Comparison of ENCODE assay signal across 10 cellular contexts in genomic region chr12:89179983-89180382, GRCh38.
DNase-seq lines count a peak whose midpoint lies in the region; ATAC-seq, FAIRE-seq and TF ChIP-seq lines count a peak whose summit lies in the region.
"Had no signal": no experiment of that assay in that cellular context is flagged by ENCODE, and none has a peak within 500 bp of the region (broad histone marks: within the 10 kb centered on the region; RNA-seq: fewer than 3 reads in every experiment).

No MANE protein-coding gene starts in this region.

- TF ChIP-seq EP300 in HepG2 (IDR thresholded peaks at IDR 0.05; ENCODE audit: low read depth in 2 of 2, low read length in 2 of 2), result no peak
- TF ChIP-seq EP300 in HepG2 (CRISPR knock-in tag; IDR thresholded peaks at IDR 0.05; ENCODE audit: borderline replicate concordance), result no peak

- no peaks in the 10 kb centered on the region for H3K79me2 ChIP-seq in HepG2 (ENCODE audit: insufficient read depth, low read length)

- H3K4me2 ChIP-seq in HepG2 (ENCODE audit: low read depth, low read length), result no peak overlapping the region

- no peak for TF ChIP-seq POLR2A in HepG2 (IDR thresholded peaks at IDR 0.05; ENCODE audit: insufficient read depth in 1 of 2, low read depth in 2 of 2, low read length in 2 of 2)
- TF ChIP-seq POLR2A in spleen (IDR thresholded peaks at IDR 0.05), result no peak

- POLR2A ChIA-PET in HepG2 (lab: Yijun Ruan, JAX), result no interaction called here

- 0% methylated on average over 1 of the region's 1 CpG for WGBS in liver
- 0% methylated on average over 1 of the region's 1 CpG for WGBS in HepG2 (ENCODE audit: low lambda C conversion rate)
- WGBS in spleen, 5 donors, result 6 to 15% (median 11%) methylated on average over 1 of the region's 1 CpG

- no peak overlapping the region for H3K9ac ChIP-seq in liver (ENCODE audit: low read depth in 1 of 2, low read length in 2 of 2)
- H3K9ac ChIP-seq in HepG2 (ENCODE audit: insufficient read depth, low read depth, low read length), result no peak overlapping the region

- BruUV-seq in HepG2 (replicated peaks; lab: Mats Ljungman, UMichigan), result no TSS peak

- CTCF ChIA-PET in HepG2 (lab: Yijun Ruan, JAX; ENCODE audit: low intra/inter-chr PET ratio, low total read pairs), result no interaction called here

- ATAC-seq in HepG2 (no peak), left cardiac atrium (peak; percentile 53 to 74), GM19035 (IDR thresholded peaks at IDR 0.05; ENCODE audit: unreplicated experiment) (no peak), GM19463 (IDR thresholded peaks at IDR 0.05; ENCODE audit: unreplicated experiment) (no peak), HG03108 (IDR thresholded peaks at IDR 0.05; ENCODE audit: unreplicated experiment) (no peak)

- H3K4me1 ChIP-seq in liver (ENCODE audit: control insufficient read depth in 4 of 4, insufficient read depth in 4 of 4, low read length in 3 of 4), result peaks cover 2 to 20% (median 4%) of the 10 kb centered on the region in 4 donors
- no peaks in the 10 kb centered on the region for H3K4me1 ChIP-seq in HepG2 (ENCODE audit: insufficient read depth, low read length)
- peaks cover 0 to 40% (median 13%) of the 10 kb centered on the region in 6 donors for H3K4me1 ChIP-seq in spleen

- no peak overlapping the region for H2AFZ ChIP-seq in HepG2 (ENCODE audit: low read length)

- TF ChIP-seq CTCF in liver (IDR thresholded peaks at IDR 0.05; ENCODE audit: low read depth, low read length, missing input control) (no peak), HepG2 (CRISPR knock-in tag; IDR thresholded peaks at IDR 0.05) (no peak), spleen (IDR thresholded peaks at IDR 0.05 in 8 of 11, conservative IDR thresholded peaks at IDR 0.05 in 3 of 11) (no peak)

- no peak for FAIRE-seq in HepG2 (lab: Jason Lieb, UNC)

- H3K27me3 ChIP-seq in liver (ENCODE audit: control insufficient read depth in 4 of 4, insufficient read depth in 4 of 4, low read length in 3 of 4), result no peaks in the 10 kb centered on the region
- no peaks in the 10 kb centered on the region for H3K27me3 ChIP-seq in HepG2 (ENCODE audit: control insufficient read depth in 1 of 2, insufficient read depth in 2 of 2, low read length in 2 of 2)
- no peaks in the 10 kb centered on the region for H3K27me3 ChIP-seq in spleen (replicated peaks in 1 of 7)

- H3K27ac ChIP-seq in liver (ENCODE audit: low read depth in 1 of 2, low read length in 2 of 2), result no peak overlapping the region
- no peak overlapping the region for H3K27ac ChIP-seq in HepG2 (ENCODE audit: extremely low read length, insufficient read depth, low read length)
- H3K27ac ChIP-seq in spleen, result peak overlapping the region in 2 of 8 donors; percentile 3 to 57

- H4K20me1 ChIP-seq in HepG2 (ENCODE audit: insufficient read depth, low read length), result no peaks in the 10 kb centered on the region

- H3K36me3 ChIP-seq in liver (ENCODE audit: control insufficient read depth in 4 of 4, insufficient read depth in 3 of 4, low read depth in 1 of 4, low read length in 3 of 4) (no peaks in the 10 kb centered on the region), HepG2 (replicated peaks in 1 of 2; ENCODE audit: control insufficient read depth in 1 of 2, insufficient read depth in 2 of 2, low read length in 2 of 2) (no peaks in the 10 kb centered on the region), spleen (no peaks in the 10 kb centered on the region)

- in situ Hi-C loops in HepG2 (cut with HindIII; ENCODE audit: extremely low pct_ligation_motif_present, low pct_unique_long_range_greater_than_20kb), result no loop called here

- DNase-seq in HepG2 (ENCODE audit: low spot score), result no peak
- peak; percentile 36 for DNase-seq in SKM-1 treated with dmso at 0.1 percent for 144 hours (lab: John Stamatoyannopoulos, UW; ENCODE audit: unreplicated experiment)
- DNase-seq in left cardiac atrium, result peak; percentile 33
- no peak for DNase-seq in spleen
- DNase-seq: activated CD8-positive, alpha-beta memory T cell treated with anti-CD3 and anti-CD28 coated beads, Interleukin-2, amount 50 U/mL, for 4 hours; GDM1 had no signal

- TF ChIP-seq RAD21 in liver (IDR thresholded peaks at IDR 0.05) (peak; percentile 61 to 71), HepG2 (CRISPR knock-in tag; IDR thresholded peaks at IDR 0.05) (no peak)

- H3K9me3 ChIP-seq in liver (ENCODE audit: control insufficient read depth in 4 of 4, low read length in 3 of 4) (no peaks in the 10 kb centered on the region), HepG2 (ENCODE audit: low read length) (no peaks in the 10 kb centered on the region), spleen (no peaks in the 10 kb centered on the region)

- H3K4me3 ChIP-seq in liver (ENCODE audit: low read depth in 1 of 3, low read length in 3 of 3), result no peak overlapping the region
- no peak overlapping the region for H3K4me3 ChIP-seq in HepG2 (replicated peaks in 1 of 3; ENCODE audit: insufficient read depth in 1 of 3, low read depth in 2 of 3, low read length in 3 of 3)
- no peak overlapping the region for H3K4me3 ChIP-seq in spleen

- intact Hi-C loops in HepG2 (cut with micrococcal nuclease; ENCODE audit: unreplicated experiment), result no loop called here
- intact Hi-C loops in left cardiac atrium (cut with DNase I), result no loop called here
- intact Hi-C loops in spleen (cut with DNase I; ENCODE audit: low total_unique reads), result no loop called here

TF ChIP-seq in liver, 16 proteins besides CTCF, POLR2A, EP300 and RAD21 (continues in another document):
- TF ChIP-seq TAF1 (conservative IDR thresholded peaks at IDR 0.05) (no peak), GABPA (IDR thresholded peaks at IDR 0.05 in 1 of 2, conservative IDR thresholded peaks at IDR 0.05 in 1 of 2) (peak in 1 of 2 donors; percentile 36), FOXA2 (IDR thresholded peaks at IDR 0.05) (peak; percentile 48), HNF4G (IDR thresholded peaks at IDR 0.05) (no peak), HNF4A (conservative IDR thresholded peaks at IDR 0.05) (peak; percentile 61 to 65), EGR1 (IDR thresholded peaks at IDR 0.05; ENCODE audit: low read depth in 2 of 2) (peak; percentile 60 to 87)
- TF ChIP-seq, protein P1, sequence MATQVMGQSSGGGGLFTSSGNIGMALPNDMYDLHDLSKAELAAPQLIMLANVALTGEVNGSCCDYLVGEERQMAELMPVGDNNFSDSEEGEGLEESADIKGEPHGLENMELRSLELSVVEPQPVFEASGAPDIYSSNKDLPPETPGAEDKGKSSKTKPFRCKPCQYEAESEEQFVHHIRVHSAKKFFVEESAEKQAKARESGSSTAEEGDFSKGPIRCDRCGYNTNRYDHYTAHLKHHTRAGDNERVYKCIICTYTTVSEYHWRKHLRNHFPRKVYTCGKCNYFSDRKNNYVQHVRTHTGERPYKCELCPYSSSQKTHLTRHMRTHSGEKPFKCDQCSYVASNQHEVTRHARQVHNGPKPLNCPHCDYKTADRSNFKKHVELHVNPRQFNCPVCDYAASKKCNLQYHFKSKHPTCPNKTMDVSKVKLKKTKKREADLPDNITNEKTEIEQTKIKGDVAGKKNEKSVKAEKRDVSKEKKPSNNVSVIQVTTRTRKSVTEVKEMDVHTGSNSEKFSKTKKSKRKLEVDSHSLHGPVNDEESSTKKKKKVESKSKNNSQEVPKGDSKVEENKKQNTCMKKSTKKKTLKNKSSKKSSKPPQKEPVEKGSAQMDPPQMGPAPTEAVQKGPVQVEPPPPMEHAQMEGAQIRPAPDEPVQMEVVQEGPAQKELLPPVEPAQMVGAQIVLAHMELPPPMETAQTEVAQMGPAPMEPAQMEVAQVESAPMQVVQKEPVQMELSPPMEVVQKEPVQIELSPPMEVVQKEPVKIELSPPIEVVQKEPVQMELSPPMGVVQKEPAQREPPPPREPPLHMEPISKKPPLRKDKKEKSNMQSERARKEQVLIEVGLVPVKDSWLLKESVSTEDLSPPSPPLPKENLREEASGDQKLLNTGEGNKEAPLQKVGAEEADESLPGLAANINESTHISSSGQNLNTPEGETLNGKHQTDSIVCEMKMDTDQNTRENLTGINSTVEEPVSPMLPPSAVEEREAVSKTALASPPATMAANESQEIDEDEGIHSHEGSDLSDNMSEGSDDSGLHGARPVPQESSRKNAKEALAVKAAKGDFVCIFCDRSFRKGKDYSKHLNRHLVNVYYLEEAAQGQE (IDR thresholded peaks at IDR 0.05), result peak; percentile 37

TF ChIP-seq in HepG2, 621 proteins besides CTCF, POLR2A, EP300 and RAD21 (continues in another document):
- TF ChIP-seq GZF1 (CRISPR knock-in tag; IDR thresholded peaks at IDR 0.05) (no peak), TAF15 (IDR thresholded peaks at IDR 0.05; ENCODE audit: low read depth, low read length, poor library complexity, severe bottlenecking) (no peak), EHMT2 (IDR thresholded peaks at IDR 0.05; ENCODE audit: borderline replicate concordance, low read depth, low read length) (no peak), NFE2L2 (IDR thresholded peaks at IDR 0.05; ENCODE audit: low read length) (no peak), SMARCE1 (IDR thresholded peaks at IDR 0.05; ENCODE audit: borderline replicate concordance) (no peak), ZNF484 (CRISPR knock-in tag; IDR thresholded peaks at IDR 0.05; ENCODE audit: borderline replicate concordance, low read depth) (no peak), CBX2 (IDR thresholded peaks at IDR 0.05; ENCODE audit: low read depth, low read length) (no peak), CBX2 (CRISPR knock-in tag; IDR thresholded peaks at IDR 0.05; ENCODE audit: low read depth) (no peak), ZNF777 (CRISPR knock-in tag; IDR thresholded peaks at IDR 0.05) (no peak), GLI4 (CRISPR knock-in tag; IDR thresholded peaks at IDR 0.05; ENCODE audit: borderline replicate concordance) (no peak), FIP1L1 (IDR thresholded peaks at IDR 0.05; ENCODE audit: borderline replicate concordance, insufficient read depth, low read depth, low read length) (no peak), ZNF282 (IDR thresholded peaks at IDR 0.05; ENCODE audit: partially characterized antibody) (no peak)
- TF ChIP-seq, protein P2, sequence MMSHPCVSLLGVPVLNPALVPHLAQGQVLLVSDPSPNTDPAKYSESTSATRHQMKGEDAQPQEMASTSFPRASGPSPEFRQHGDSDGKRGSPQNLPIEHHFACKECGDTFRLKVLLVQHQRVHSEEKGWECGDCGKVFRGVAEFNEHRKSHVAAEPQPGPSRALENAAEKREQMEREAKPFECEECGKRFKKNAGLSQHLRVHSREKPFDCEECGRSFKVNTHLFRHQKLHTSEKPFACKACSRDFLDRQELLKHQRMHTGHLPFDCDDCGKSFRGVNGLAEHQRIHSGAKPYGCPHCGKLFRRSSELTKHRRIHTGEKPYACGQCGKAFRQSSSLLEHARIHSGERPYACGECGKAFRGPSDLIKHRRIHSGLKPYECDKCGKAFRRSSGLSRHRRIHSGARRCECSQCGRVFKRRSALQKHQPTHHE (CRISPR knock-in tag; IDR thresholded peaks at IDR 0.05; ENCODE audit: borderline replicate concordance), result no peak

Comparison
In these comparisons a context has a peak if more than half of its experiments do, and no peak if none do; other contexts are left out.
1. ATAC-seq: peak in left cardiac atrium (2 of 2); none in HepG2 (single experiment), GM19035 (single experiment), GM19463 (single experiment) and HG03108 (single experiment).
2. DNase-seq: peak in SKM-1 treated with dmso at 0.1 percent for 144 hours (single experiment) and left cardiac atrium (single experiment); none in HepG2 (single experiment) and spleen (single experiment).